ENCODE assay signal across 1 cellular context in the genomic region with DNA sequence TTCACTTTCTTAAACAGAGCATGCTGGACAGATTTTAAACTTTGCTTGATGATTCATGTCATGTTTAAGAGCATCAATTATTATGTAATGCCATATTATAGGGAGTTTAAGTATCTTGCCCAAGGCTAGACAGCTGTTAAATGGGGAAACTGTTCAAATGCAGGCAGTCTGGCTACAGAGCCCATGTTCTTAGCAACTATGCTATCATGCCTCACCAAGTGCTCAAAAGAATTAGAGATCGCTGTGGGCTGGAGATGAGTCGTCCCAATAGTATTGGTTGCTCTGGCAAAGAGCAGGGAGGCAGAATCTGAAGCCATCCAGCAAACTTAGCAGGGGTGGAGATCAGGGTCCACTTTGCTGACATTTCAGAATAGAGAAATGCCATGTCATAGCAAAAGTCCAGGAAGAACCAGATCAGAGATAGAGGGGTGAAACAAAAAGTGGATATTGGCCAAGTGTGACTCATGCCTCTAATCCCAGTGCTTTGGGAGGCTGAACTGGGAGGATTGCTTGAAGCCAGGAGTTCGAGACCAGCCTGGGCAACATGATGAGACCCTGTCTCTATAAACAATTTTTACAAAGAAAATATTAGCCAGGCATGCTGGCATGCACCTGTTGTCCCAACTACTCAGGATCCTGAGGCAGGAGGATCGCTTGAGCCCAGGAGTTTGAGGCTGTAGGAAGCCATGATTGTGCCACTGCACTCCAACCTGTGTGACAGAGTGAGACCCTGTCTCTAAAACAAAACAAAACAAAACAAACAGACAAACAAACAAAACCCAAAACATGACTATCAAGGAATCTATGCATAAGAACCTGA.
TF ChIP-seq lines count a peak whose summit lies in the region.

No MANE protein-coding gene starts in this region.

TF ChIP-seq in K562, 482 proteins besides CTCF, POLR2A, EP300 and RAD21 (continued from another document):
- TF ChIP-seq, protein P1, sequence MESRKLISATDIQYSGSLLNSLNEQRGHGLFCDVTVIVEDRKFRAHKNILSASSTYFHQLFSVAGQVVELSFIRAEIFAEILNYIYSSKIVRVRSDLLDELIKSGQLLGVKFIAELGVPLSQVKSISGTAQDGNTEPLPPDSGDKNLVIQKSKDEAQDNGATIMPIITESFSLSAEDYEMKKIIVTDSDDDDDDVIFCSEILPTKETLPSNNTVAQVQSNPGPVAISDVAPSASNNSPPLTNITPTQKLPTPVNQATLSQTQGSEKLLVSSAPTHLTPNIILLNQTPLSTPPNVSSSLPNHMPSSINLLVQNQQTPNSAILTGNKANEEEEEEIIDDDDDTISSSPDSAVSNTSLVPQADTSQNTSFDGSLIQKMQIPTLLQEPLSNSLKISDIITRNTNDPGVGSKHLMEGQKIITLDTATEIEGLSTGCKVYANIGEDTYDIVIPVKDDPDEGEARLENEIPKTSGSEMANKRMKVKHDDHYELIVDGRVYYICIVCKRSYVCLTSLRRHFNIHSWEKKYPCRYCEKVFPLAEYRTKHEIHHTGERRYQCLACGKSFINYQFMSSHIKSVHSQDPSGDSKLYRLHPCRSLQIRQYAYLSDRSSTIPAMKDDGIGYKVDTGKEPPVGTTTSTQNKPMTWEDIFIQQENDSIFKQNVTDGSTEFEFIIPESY (CRISPR knock-in tag; IDR thresholded peaks at IDR 0.05): no peak
- TF ChIP-seq, protein P2, sequence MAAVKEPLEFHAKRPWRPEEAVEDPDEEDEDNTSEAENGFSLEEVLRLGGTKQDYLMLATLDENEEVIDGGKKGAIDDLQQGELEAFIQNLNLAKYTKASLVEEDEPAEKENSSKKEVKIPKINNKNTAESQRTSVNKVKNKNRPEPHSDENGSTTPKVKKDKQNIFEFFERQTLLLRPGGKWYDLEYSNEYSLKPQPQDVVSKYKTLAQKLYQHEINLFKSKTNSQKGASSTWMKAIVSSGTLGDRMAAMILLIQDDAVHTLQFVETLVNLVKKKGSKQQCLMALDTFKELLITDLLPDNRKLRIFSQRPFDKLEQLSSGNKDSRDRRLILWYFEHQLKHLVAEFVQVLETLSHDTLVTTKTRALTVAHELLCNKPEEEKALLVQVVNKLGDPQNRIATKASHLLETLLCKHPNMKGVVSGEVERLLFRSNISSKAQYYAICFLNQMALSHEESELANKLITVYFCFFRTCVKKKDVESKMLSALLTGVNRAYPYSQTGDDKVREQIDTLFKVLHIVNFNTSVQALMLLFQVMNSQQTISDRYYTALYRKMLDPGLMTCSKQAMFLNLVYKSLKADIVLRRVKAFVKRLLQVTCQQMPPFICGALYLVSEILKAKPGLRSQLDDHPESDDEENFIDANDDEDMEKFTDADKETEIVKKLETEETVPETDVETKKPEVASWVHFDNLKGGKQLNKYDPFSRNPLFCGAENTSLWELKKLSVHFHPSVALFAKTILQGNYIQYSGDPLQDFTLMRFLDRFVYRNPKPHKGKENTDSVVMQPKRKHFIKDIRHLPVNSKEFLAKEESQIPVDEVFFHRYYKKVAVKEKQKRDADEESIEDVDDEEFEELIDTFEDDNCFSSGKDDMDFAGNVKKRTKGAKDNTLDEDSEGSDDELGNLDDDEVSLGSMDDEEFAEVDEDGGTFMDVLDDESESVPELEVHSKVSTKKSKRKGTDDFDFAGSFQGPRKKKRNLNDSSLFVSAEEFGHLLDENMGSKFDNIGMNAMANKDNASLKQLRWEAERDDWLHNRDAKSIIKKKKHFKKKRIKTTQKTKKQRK (IDR thresholded peaks at IDR 0.05; ENCODE audit: borderline replicate concordance, low read depth, low read length): no peak
- no peak for TF ChIP-seq ARID2 (IDR thresholded peaks at IDR 0.05)
- TF ChIP-seq, protein P3, sequence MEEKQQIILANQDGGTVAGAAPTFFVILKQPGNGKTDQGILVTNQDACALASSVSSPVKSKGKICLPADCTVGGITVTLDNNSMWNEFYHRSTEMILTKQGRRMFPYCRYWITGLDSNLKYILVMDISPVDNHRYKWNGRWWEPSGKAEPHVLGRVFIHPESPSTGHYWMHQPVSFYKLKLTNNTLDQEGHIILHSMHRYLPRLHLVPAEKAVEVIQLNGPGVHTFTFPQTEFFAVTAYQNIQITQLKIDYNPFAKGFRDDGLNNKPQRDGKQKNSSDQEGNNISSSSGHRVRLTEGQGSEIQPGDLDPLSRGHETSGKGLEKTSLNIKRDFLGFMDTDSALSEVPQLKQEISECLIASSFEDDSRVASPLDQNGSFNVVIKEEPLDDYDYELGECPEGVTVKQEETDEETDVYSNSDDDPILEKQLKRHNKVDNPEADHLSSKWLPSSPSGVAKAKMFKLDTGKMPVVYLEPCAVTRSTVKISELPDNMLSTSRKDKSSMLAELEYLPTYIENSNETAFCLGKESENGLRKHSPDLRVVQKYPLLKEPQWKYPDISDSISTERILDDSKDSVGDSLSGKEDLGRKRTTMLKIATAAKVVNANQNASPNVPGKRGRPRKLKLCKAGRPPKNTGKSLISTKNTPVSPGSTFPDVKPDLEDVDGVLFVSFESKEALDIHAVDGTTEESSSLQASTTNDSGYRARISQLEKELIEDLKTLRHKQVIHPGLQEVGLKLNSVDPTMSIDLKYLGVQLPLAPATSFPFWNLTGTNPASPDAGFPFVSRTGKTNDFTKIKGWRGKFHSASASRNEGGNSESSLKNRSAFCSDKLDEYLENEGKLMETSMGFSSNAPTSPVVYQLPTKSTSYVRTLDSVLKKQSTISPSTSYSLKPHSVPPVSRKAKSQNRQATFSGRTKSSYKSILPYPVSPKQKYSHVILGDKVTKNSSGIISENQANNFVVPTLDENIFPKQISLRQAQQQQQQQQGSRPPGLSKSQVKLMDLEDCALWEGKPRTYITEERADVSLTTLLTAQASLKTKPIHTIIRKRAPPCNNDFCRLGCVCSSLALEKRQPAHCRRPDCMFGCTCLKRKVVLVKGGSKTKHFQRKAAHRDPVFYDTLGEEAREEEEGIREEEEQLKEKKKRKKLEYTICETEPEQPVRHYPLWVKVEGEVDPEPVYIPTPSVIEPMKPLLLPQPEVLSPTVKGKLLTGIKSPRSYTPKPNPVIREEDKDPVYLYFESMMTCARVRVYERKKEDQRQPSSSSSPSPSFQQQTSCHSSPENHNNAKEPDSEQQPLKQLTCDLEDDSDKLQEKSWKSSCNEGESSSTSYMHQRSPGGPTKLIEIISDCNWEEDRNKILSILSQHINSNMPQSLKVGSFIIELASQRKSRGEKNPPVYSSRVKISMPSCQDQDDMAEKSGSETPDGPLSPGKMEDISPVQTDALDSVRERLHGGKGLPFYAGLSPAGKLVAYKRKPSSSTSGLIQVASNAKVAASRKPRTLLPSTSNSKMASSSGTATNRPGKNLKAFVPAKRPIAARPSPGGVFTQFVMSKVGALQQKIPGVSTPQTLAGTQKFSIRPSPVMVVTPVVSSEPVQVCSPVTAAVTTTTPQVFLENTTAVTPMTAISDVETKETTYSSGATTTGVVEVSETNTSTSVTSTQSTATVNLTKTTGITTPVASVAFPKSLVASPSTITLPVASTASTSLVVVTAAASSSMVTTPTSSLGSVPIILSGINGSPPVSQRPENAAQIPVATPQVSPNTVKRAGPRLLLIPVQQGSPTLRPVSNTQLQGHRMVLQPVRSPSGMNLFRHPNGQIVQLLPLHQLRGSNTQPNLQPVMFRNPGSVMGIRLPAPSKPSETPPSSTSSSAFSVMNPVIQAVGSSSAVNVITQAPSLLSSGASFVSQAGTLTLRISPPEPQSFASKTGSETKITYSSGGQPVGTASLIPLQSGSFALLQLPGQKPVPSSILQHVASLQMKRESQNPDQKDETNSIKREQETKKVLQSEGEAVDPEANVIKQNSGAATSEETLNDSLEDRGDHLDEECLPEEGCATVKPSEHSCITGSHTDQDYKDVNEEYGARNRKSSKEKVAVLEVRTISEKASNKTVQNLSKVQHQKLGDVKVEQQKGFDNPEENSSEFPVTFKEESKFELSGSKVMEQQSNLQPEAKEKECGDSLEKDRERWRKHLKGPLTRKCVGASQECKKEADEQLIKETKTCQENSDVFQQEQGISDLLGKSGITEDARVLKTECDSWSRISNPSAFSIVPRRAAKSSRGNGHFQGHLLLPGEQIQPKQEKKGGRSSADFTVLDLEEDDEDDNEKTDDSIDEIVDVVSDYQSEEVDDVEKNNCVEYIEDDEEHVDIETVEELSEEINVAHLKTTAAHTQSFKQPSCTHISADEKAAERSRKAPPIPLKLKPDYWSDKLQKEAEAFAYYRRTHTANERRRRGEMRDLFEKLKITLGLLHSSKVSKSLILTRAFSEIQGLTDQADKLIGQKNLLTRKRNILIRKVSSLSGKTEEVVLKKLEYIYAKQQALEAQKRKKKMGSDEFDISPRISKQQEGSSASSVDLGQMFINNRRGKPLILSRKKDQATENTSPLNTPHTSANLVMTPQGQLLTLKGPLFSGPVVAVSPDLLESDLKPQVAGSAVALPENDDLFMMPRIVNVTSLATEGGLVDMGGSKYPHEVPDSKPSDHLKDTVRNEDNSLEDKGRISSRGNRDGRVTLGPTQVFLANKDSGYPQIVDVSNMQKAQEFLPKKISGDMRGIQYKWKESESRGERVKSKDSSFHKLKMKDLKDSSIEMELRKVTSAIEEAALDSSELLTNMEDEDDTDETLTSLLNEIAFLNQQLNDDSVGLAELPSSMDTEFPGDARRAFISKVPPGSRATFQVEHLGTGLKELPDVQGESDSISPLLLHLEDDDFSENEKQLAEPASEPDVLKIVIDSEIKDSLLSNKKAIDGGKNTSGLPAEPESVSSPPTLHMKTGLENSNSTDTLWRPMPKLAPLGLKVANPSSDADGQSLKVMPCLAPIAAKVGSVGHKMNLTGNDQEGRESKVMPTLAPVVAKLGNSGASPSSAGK (IDR thresholded peaks at IDR 0.05): no peak
- TF ChIP-seq DIDO1 (tag; IDR thresholded peaks at IDR 0.05; ENCODE audit: low read depth): no peak
- TF ChIP-seq THRAP3 (IDR thresholded peaks at IDR 0.05; ENCODE audit: borderline replicate concordance): 0 out of 2 replicates have a peak, but pooled peaks have one; percentile 51
- peak in 1 of 2 experiments; percentile 89; a peak in 2 of 3 replicates for TF ChIP-seq CBX3 (IDR thresholded peaks at IDR 0.05; ENCODE audit: borderline replicate concordance in 1 of 2, low read length in 2 of 2)
- peak; percentile 20 for TF ChIP-seq RBM25 (IDR thresholded peaks at IDR 0.05; ENCODE audit: low read depth, low read length, severe bottlenecking)
- TF ChIP-seq RBM34 (IDR thresholded peaks at IDR 0.05; ENCODE audit: borderline replicate concordance, insufficient read depth, low read length): no peak
- TF ChIP-seq EP400 (IDR thresholded peaks at IDR 0.05): peak; percentile 56
- TF ChIP-seq, protein P4, sequence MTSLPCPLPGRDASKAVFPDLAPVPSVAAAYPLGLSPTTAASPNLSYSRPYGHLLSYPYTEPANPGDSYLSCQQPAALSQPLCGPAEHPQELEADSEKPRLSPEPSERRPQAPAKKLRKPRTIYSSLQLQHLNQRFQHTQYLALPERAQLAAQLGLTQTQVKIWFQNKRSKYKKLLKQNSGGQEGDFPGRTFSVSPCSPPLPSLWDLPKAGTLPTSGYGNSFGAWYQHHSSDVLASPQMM (CRISPR knock-in tag; IDR thresholded peaks at IDR 0.05): no peak
- TF ChIP-seq RB1 (IDR thresholded peaks at IDR 0.05; ENCODE audit: low read depth): no peak
- TF ChIP-seq TRIM24 (IDR thresholded peaks at IDR 0.05): peak; percentile 32 to 77; a peak in 2 of 4 replicates
- peak; percentile 17; the same call in 1 of the 2 replicates for TF ChIP-seq ZNF24 (IDR thresholded peaks at IDR 0.05)
- peak; percentile 66; the same call in 1 of the 2 replicates for TF ChIP-seq EHMT2 (IDR thresholded peaks at IDR 0.05)
- TF ChIP-seq HNRNPLL (IDR thresholded peaks at IDR 0.05; ENCODE audit: low read depth, low read length, poor library complexity, severe bottlenecking): no peak
- TF ChIP-seq, protein P5, sequence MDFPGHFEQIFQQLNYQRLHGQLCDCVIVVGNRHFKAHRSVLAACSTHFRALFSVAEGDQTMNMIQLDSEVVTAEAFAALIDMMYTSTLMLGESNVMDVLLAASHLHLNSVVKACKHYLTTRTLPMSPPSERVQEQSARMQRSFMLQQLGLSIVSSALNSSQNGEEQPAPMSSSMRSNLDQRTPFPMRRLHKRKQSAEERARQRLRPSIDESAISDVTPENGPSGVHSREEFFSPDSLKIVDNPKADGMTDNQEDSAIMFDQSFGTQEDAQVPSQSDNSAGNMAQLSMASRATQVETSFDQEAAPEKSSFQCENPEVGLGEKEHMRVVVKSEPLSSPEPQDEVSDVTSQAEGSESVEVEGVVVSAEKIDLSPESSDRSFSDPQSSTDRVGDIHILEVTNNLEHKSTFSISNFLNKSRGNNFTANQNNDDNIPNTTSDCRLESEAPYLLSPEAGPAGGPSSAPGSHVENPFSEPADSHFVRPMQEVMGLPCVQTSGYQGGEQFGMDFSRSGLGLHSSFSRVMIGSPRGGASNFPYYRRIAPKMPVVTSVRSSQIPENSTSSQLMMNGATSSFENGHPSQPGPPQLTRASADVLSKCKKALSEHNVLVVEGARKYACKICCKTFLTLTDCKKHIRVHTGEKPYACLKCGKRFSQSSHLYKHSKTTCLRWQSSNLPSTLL (IDR thresholded peaks at IDR 0.05): no peak
- TF ChIP-seq, protein P6, sequence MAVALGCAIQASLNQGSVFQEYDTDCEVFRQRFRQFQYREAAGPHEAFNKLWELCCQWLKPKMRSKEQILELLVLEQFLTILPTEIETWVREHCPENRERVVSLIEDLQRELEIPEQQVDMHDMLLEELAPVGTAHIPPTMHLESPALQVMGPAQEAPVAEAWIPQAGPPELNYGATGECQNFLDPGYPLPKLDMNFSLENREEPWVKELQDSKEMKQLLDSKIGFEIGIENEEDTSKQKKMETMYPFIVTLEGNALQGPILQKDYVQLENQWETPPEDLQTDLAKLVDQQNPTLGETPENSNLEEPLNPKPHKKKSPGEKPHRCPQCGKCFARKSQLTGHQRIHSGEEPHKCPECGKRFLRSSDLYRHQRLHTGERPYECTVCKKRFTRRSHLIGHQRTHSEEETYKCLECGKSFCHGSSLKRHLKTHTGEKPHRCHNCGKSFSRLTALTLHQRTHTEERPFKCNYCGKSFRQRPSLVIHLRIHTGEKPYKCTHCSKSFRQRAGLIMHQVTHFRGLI (CRISPR knock-in tag; IDR thresholded peaks at IDR 0.05): no peak
- TF ChIP-seq PTTG1 (tag; IDR thresholded peaks at IDR 0.05; ENCODE audit: low read depth): no peak
- TF ChIP-seq LARP7 (IDR thresholded peaks at IDR 0.05): no peak
- TF ChIP-seq, protein P7, sequence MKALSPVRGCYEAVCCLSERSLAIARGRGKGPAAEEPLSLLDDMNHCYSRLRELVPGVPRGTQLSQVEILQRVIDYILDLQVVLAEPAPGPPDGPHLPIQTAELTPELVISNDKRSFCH (CRISPR knock-in tag; IDR thresholded peaks at IDR 0.05): no peak
- TF ChIP-seq, protein P7 (tag; IDR thresholded peaks at IDR 0.05): peak; percentile 78
- TF ChIP-seq MXI1 (IDR thresholded peaks at IDR 0.05; ENCODE audit: low read depth, low read length): no peak
- TF ChIP-seq ATF1 (CRISPR knock-in tag; IDR thresholded peaks at IDR 0.05): no peak
- peak; percentile 40; the same call in 1 of the 2 replicates for TF ChIP-seq ATF1 (tag; IDR thresholded peaks at IDR 0.05)
- peak; percentile 61 for TF ChIP-seq HDAC3 (IDR thresholded peaks at IDR 0.05; ENCODE audit: borderline replicate concordance, partially characterized antibody)
- peak; percentile 67 for TF ChIP-seq PHF20 (IDR thresholded peaks at IDR 0.05; ENCODE audit: partially characterized antibody)
- TF ChIP-seq DACH1 (IDR thresholded peaks at IDR 0.05; ENCODE audit: partially characterized antibody): no peak
- TF ChIP-seq TCF3 (CRISPR knock-in tag; IDR thresholded peaks at IDR 0.05): peak; percentile 67
- no peak for TF ChIP-seq POLR2AphosphoS5 (IDR thresholded peaks at IDR 0.05; ENCODE audit: control insufficient read depth, insufficient read depth, low read depth, low read length)
- no peak for TF ChIP-seq SPI1 (IDR thresholded peaks at IDR 0.05; ENCODE audit: borderline replicate concordance, low read depth, low read length)
TF ChIP-seq in K562: peak in this region for 93.
